8 cellular contexts compared by ENCODE assay signal in genomic region chr3:125593991-125594574, GRCh38. TPM values are rescaled to one million over a fixed set of nuclear protein-coding genes. Genes with fewer than 3 reads are reported as not detected.
A peak's percentile ranks its signal among the peaks of the same experiment; 100 is the strongest.
DNase-seq lines count a peak whose midpoint lies in the region; ATAC-seq and TF ChIP-seq lines count a peak whose summit lies in the region.

No MANE protein-coding gene starts in this region.

- peaks cover 6% of the 10 kb centered on the region for H3K36me3 Mint-ChIP-seq in endothelial cell (ENCODE audit: low read depth, unreplicated experiment)

- H3K4me3 ChIP-seq in neuron (ENCODE audit: low read length), result peak overlapping the region; percentile 74

- H3K9me3 Mint-ChIP-seq in endothelial cell (ENCODE audit: unreplicated experiment), result no peaks in the 10 kb centered on the region

- peak overlapping the region; percentile 97 for H3K27ac Mint-ChIP-seq in endothelial cell (ENCODE audit: unreplicated experiment)

- no peaks in the 10 kb centered on the region for H3K9me3 ChIP-seq in neuron (ENCODE audit: low read length)

- H3K27me3 Mint-ChIP-seq in endothelial cell (ENCODE audit: unreplicated experiment), result peaks cover 6% of the 10 kb centered on the region

- no peaks in the 10 kb centered on the region for H3K36me3 ChIP-seq in neuron (ENCODE audit: insufficient read depth, low read length)

- peaks cover 25% of the 10 kb centered on the region for H3K4me1 Mint-ChIP-seq in endothelial cell (ENCODE audit: unreplicated experiment)

- peaks cover 16% of the 10 kb centered on the region for H3K4me1 ChIP-seq in neuron (ENCODE audit: insufficient read depth, low read length)

- H3K4me3 Mint-ChIP-seq in endothelial cell (ENCODE audit: unreplicated experiment), result peak overlapping the region; percentile 99

- no peaks in the 10 kb centered on the region for H3K27me3 ChIP-seq in neuron (ENCODE audit: insufficient read depth, low read length)

- ATAC-seq in GM21619 (IDR thresholded peaks at IDR 0.05; ENCODE audit: unreplicated experiment), result no peak

- peak; percentile 41 for DNase-seq in DMS 273 (lab: John Stamatoyannopoulos, UW; ENCODE audit: unreplicated experiment)
- DNase-seq in DMS 273 treated with DMSO at 0.1 percent for 48 hours (lab: John Stamatoyannopoulos, UW), result no peak
- peak; percentile 66 for DNase-seq in RPMI8226
- DNase-seq in endothelial cell (ENCODE audit: low spot score), result no peak
- no peak for DNase-seq in retina
- DNase-seq in NCI-H524 (lab: John Stamatoyannopoulos, UW), result no peak

- H2AFZ ChIP-seq in neuron (ENCODE audit: low read depth, low read length), result no peak overlapping the region

- TF ChIP-seq CTCF in endothelial cell (IDR thresholded peaks at IDR 0.05; ENCODE audit: unreplicated experiment), result no peak

RNA-seq across cellular contexts. Expression of gene OSBPL11, which starts 1.2 kb away (rescaled TPM):
- total RNA-seq in endothelial cell (ENCODE audit: unreplicated experiment), result 14.6 TPM

Comparison
In these comparisons a context has a peak if more than half of its experiments do, and no peak if none do; other contexts are left out.
1. DNase-seq: peak in DMS 273 (single experiment) and RPMI8226 (single experiment); none in DMS 273 treated with DMSO at 0.1 percent for 48 hours (single experiment), endothelial cell (single experiment), retina (single experiment) and NCI-H524 (0 of 2).